In genomic region chr5:33381243-33381642, GRCh38 we compare ENCODE assay signal across 22 cellular contexts. TPM values are rescaled to one million over a fixed set of nuclear protein-coding genes. Genes with fewer than 3 reads are reported as not detected.
DNase-seq lines count a peak whose midpoint lies in the region; FAIRE-seq and TF ChIP-seq lines count a peak whose summit lies in the region.
"Had no signal": no experiment of that assay in that cellular context is flagged by ENCODE, and none has a peak within 500 bp of the region (broad histone marks: within the 10 kb centered on the region; RNA-seq: fewer than 3 reads in every experiment).

No MANE protein-coding gene starts in this region.

- TF ChIP-seq CTCF in H1 (IDR thresholded peaks at IDR 0.05; ENCODE audit: control extremely low read depth in 1 of 3, insufficient read depth in 1 of 3, low read depth in 1 of 3, low read length in 3 of 3) = no peak

- DNase-seq in HPDE6-E6E7 (ENCODE audit: extremely low spot score) (peak; percentile 28), H1 (ENCODE audit: low read depth in 1 of 2, low spot score in 2 of 2) (no peak), mesendoderm (no peak), GM12892 (ENCODE audit: insufficient read length) (no peak), NCI-H2171 treated with DMSO at 0.1 percent for 48 hours (lab: John Stamatoyannopoulos, UW) (no peak), cardiac septum (ENCODE audit: low spot score) (no peak)
- DNase-seq: 8988T; Calu3; CD8-positive, alpha-beta T cell; DND-41; EL; GOT3; H9; IMR-90 had no signal

- H3K27me3 ChIP-seq in ACC112 (ENCODE audit: insufficient read depth, low read length) (no peaks in the 10 kb centered on the region), H1 (replicated peaks in 1 of 4; ENCODE audit: control insufficient read depth in 3 of 4, extremely low read depth in 1 of 4, insufficient read depth in 3 of 4, low read length in 3 of 4) (no peaks in the 10 kb centered on the region), mesendoderm (ENCODE audit: insufficient read depth, low read length, poor library complexity) (no peaks in the 10 kb centered on the region)
- H3K27me3 ChIP-seq: BLaER1 treated with 17β-estradiol and CSF1 and Interleukin-3, amounts not matched to agents 10 nM and 100 nM had no signal

- CTCF ChIA-PET in H1 (lab: Charles Lee; ENCODE audit: partially characterized antibody) = interaction anchor here (0.6 to 1.4 kb wide), 3 partner anchors 10 to 446 kb away, joined by 3 read pairs; no protein-coding TSS in a partner anchor

- intact Hi-C loops in cardiac septum (cut with DNase I) = no loop called here

- POLR2A ChIA-PET in H1 (lab: Charles Lee; ENCODE audit: partially characterized antibody) = no interaction called here

- no peak overlapping the region for H2BK20ac ChIP-seq in H1 (ENCODE audit: low read length)

- no peak overlapping the region for H4K91ac ChIP-seq in H1 (replicated peaks; ENCODE audit: insufficient read length, low read length)

- no peak overlapping the region for H2BK15ac ChIP-seq in H1 (ENCODE audit: low read length)
- H2BK15ac ChIP-seq in mesendoderm (replicated peaks; ENCODE audit: low read depth) = no peak overlapping the region

- no peak overlapping the region for H3K56ac ChIP-seq in H1 (replicated peaks; ENCODE audit: insufficient read length, low read depth, low read length)
- H3K56ac ChIP-seq in mesendoderm (ENCODE audit: low read length) = no peak overlapping the region

- H3K4me1 ChIP-seq in ACC112 (ENCODE audit: control insufficient read depth, insufficient read depth, low read length, unreplicated experiment) = no peaks in the 10 kb centered on the region
- H3K4me1 ChIP-seq in H1 (replicated peaks in 1 of 4; ENCODE audit: control insufficient read depth in 3 of 4, insufficient read depth in 4 of 4, low read length in 3 of 4) = no peaks in the 10 kb centered on the region
- H3K4me1 ChIP-seq in mesendoderm (ENCODE audit: control insufficient read depth, low read depth, low read length) = no peaks in the 10 kb centered on the region
- H3K4me1 ChIP-seq: BLaER1 treated with 17β-estradiol and CSF1 and Interleukin-3, amounts not matched to agents 10 nM and 100 nM had no signal

- TF ChIP-seq POLR2A in H1 (IDR thresholded peaks at IDR 0.05; ENCODE audit: control extremely low read depth in 1 of 2, low read depth in 2 of 2, low read length in 2 of 2) = no peak
- TF ChIP-seq POLR2A in GM12892 (IDR thresholded peaks at IDR 0.05; ENCODE audit: low read depth, low read length) = no peak

- no peak overlapping the region for H3K14ac ChIP-seq in H1 (ENCODE audit: insufficient read length)

- no peaks in the 10 kb centered on the region for H3K79me1 ChIP-seq in H1 (ENCODE audit: low read depth, low read length)
- no peaks in the 10 kb centered on the region for H3K79me1 ChIP-seq in mesendoderm (ENCODE audit: low read length)

- TF ChIP-seq RAD21 in H1 (IDR thresholded peaks at IDR 0.05 in 1 of 2, conservative IDR thresholded peaks at IDR 0.05 in 1 of 2; ENCODE audit: low read depth in 2 of 2, low read length in 2 of 2) = no peak

- H2BK5ac ChIP-seq in H1 (ENCODE audit: low read depth, low read length) (no peak overlapping the region), mesendoderm (ENCODE audit: low read length) (no peak overlapping the region)

- H2BK120ac ChIP-seq in H1 (replicated peaks; ENCODE audit: low read depth, low read length) = no peak overlapping the region
- H2BK120ac ChIP-seq in mesendoderm (ENCODE audit: low read depth, low read length) = no peak overlapping the region

- H3K4me2 ChIP-seq in H1 (ENCODE audit: insufficient read depth in 1 of 2, low read depth in 2 of 2, low read length in 2 of 2) = no peak overlapping the region
- H3K4me2 ChIP-seq in mesendoderm (ENCODE audit: low read length) = no peak overlapping the region
- H3K4me2 ChIP-seq: BLaER1 treated with 17β-estradiol and CSF1 and Interleukin-3, amounts not matched to agents 10 nM and 100 nM had no signal

- no peak overlapping the region for H2BK12ac ChIP-seq in H1 (ENCODE audit: low read depth, low read length)

- H4K5ac ChIP-seq in H1 (ENCODE audit: insufficient read length, low read depth, low read length) (no peak overlapping the region), mesendoderm (ENCODE audit: low read length) (no peak overlapping the region)

- H3K4me3 ChIP-seq in ACC112 (ENCODE audit: low read depth, low read length) (no peak overlapping the region), H1 (ENCODE audit: extremely low read depth in 1 of 4, insufficient read depth in 2 of 4, low read depth in 3 of 4, low read length in 4 of 4) (no peak overlapping the region), mesendoderm (ENCODE audit: low read length) (no peak overlapping the region)
- H3K4me3 ChIP-seq: BLaER1 treated with 17β-estradiol and CSF1 and Interleukin-3, amounts not matched to agents 10 nM and 100 nM; K562 had no signal

- 94% methylated on average over 1 of the region's 1 CpG; no CpG with 5 or more reads in 1 of the 2 experiments for WGBS in H1 (ENCODE audit: extremely low coverage in 1 of 2, insufficient coverage in 1 of 2, insufficient read length in 1 of 2, insufficient replicate concordance in 2 of 2, low coverage in 1 of 2, low lambda C conversion rate in 2 of 2, missing lambda C conversion rate in 1 of 2), 2 experiments
- no CpG with 5 or more reads among the region's 1 CpG for WGBS in mesendoderm (ENCODE audit: extremely low coverage, insufficient coverage, low lambda C conversion rate)

- no peak overlapping the region for H4K8ac ChIP-seq in H1 (ENCODE audit: extremely low read depth, insufficient read depth, low read length)
- H4K8ac ChIP-seq in mesendoderm (ENCODE audit: low read depth, low read length) = peak overlapping the region; percentile 41

- H2AFZ ChIP-seq in ACC112 (ENCODE audit: low read length, unreplicated experiment) = peak overlapping the region; percentile 7
- no peak overlapping the region for H2AFZ ChIP-seq in H1 (ENCODE audit: low read length)

- no peak overlapping the region for H3K4ac ChIP-seq in H1 (replicated peaks; ENCODE audit: insufficient read length, low read depth, low read length)
- no peak overlapping the region for H3K4ac ChIP-seq in mesendoderm (ENCODE audit: low read depth, low read length)

- peak; percentile 28 for FAIRE-seq in H1 (lab: Jason Lieb, UNC)
- no peak for FAIRE-seq in GM12892 (lab: Jason Lieb, UNC)
- FAIRE-seq: G401.6, GM12891, GM18507, HTR-8/SVneo, K562 had no signal

- TF ChIP-seq EP300 in H1 (IDR thresholded peaks at IDR 0.05; ENCODE audit: borderline replicate concordance in 1 of 2, low read depth in 2 of 2, low read length in 2 of 2) = no peak

- H3K23ac ChIP-seq in H1 (ENCODE audit: insufficient read length) (no peak overlapping the region), mesendoderm (ENCODE audit: low read length) (no peak overlapping the region)

- H3K18ac ChIP-seq in H1 (ENCODE audit: extremely low read depth, low read length) (no peak overlapping the region), mesendoderm (ENCODE audit: low read length) (no peak overlapping the region)

- H3K79me2 ChIP-seq in ACC112 (ENCODE audit: control insufficient read depth, insufficient read depth, low read length, unreplicated experiment) (no peaks in the 10 kb centered on the region), H1 (ENCODE audit: control insufficient read depth in 1 of 2, insufficient read depth in 2 of 2, low read length in 2 of 2) (no peaks in the 10 kb centered on the region), mesendoderm (ENCODE audit: control insufficient read depth, insufficient read depth, low read length) (no peaks in the 10 kb centered on the region)

- H2AK5ac ChIP-seq in H1 (ENCODE audit: low read depth, low read length) = no peak overlapping the region
- H2AK5ac ChIP-seq in mesendoderm (ENCODE audit: low read length) = no peak overlapping the region

- no peaks in the 10 kb centered on the region for H3K23me2 ChIP-seq in H1 (ENCODE audit: low read depth, low read length)

- no peak overlapping the region for H3K9ac ChIP-seq in H1 (replicated peaks in 1 of 4; ENCODE audit: extremely low read depth in 1 of 4, low read depth in 3 of 4, low read length in 3 of 4)
- no peak overlapping the region for H3K9ac ChIP-seq in mesendoderm (ENCODE audit: low read length)
- H3K9ac ChIP-seq: BLaER1 treated with 17β-estradiol and CSF1 and Interleukin-3, amounts not matched to agents 10 nM and 100 nM had no signal

- H3K36me3 ChIP-seq in ACC112 (ENCODE audit: insufficient read depth, low read length) = no peaks in the 10 kb centered on the region
- no peaks in the 10 kb centered on the region for H3K36me3 ChIP-seq in H1 (ENCODE audit: control insufficient read depth in 2 of 4, insufficient read depth in 4 of 4, low read length in 3 of 4)
- no peaks in the 10 kb centered on the region for H3K36me3 ChIP-seq in mesendoderm (ENCODE audit: control insufficient read depth, insufficient read depth, low read length)
- H3K36me3 ChIP-seq: BLaER1 treated with 17β-estradiol and CSF1 and Interleukin-3, amounts not matched to agents 10 nM and 100 nM had no signal

- no peak overlapping the region for H3K27ac ChIP-seq in ACC112 (ENCODE audit: low read depth, low read length)
- no peak overlapping the region for H3K27ac ChIP-seq in H1 (ENCODE audit: low read depth, low read length)
- no peak overlapping the region for H3K27ac ChIP-seq in mesendoderm (ENCODE audit: low read depth, low read length)
- H3K27ac ChIP-seq: BLaER1 treated with 17β-estradiol and CSF1 and Interleukin-3, amounts not matched to agents 10 nM and 100 nM; HL-60 had no signal

- H3K9me3 ChIP-seq in H1 (ENCODE audit: insufficient read depth in 2 of 2, low read depth in 1 of 2, low read length in 1 of 2) = peaks cover 8 to 16% of the 10 kb centered on the region in 2 experiments; a peak in 3 of 4 replicates

- H4K20me1 ChIP-seq in H1 (replicated peaks in 1 of 2; ENCODE audit: control insufficient read depth in 1 of 2, insufficient read depth in 2 of 2, low read length in 2 of 2) = no peaks in the 10 kb centered on the region
- H4K20me1 ChIP-seq: BLaER1 treated with 17β-estradiol and CSF1 and Interleukin-3, amounts not matched to agents 10 nM and 100 nM had no signal

TF ChIP-seq in H1, 55 proteins besides CTCF, POLR2A, EP300 and RAD21 (continues in another document):
- TF ChIP-seq TEAD4 (IDR thresholded peaks at IDR 0.05; ENCODE audit: low read depth, low read length) = no peak
- TF ChIP-seq ASH2L (IDR thresholded peaks at IDR 0.05; ENCODE audit: low read length) = no peak
- TF ChIP-seq NRF1 (IDR thresholded peaks at IDR 0.05; ENCODE audit: low read depth, low read length) = no peak
- TF ChIP-seq FOSL1 (IDR thresholded peaks at IDR 0.05; ENCODE audit: insufficient read depth, low read depth, low read length) = no peak

RNA-seq across cellular contexts. Expression of gene TARS1, which starts 59.5 kb away (rescaled TPM):
- total RNA-seq in H1 (2021; fragmentation: NEBNext Ultra II Directional; extraction: Animal tissue kit (Norgen Biotek cat#: 25700)) = 445 TPM in 2 replicates
- 68.2 and 94.4 TPM in 2 replicates for polyA plus RNA-seq in H1 (2011; rRNA removed)
- 178 TPM for polyA plus RNA-seq in H1 (2011; cell fraction: cytosol; rRNA removed)
- polyA plus RNA-seq in H1 (2011; cell fraction: nucleus; rRNA removed) = 83.3 TPM
- 228 to 439 TPM (median 275 TPM) in 4 replicates for polyA plus RNA-seq in H1 (2012, experiment 1 of 2)
- 39.4 TPM for polyA plus RNA-seq in H1 (2012, experiment 2 of 2)
- 374 TPM for polyA plus RNA-seq in H1 (2013, experiment 1 of 2)
- polyA plus RNA-seq in H1 (2013, experiment 2 of 2) = 374 TPM
- polyA minus RNA-seq in H1 (2011; rRNA and poly(A)+ RNA removed) = 216 and 217 TPM in 2 replicates
- polyA minus RNA-seq in H1 (2011; cell fraction: cytosol; rRNA and poly(A)+ RNA removed) = 142 TPM
- polyA minus RNA-seq in H1 (2011; cell fraction: nucleus; rRNA and poly(A)+ RNA removed) = 125 TPM
- 456 TPM for polyA plus RNA-seq in mesendoderm (2013, experiment 1 of 2)
- 458 TPM for polyA plus RNA-seq in mesendoderm (2013, experiment 2 of 2)
- polyA plus RNA-seq in GM12892 (2012; ENCODE audit: missing spikeins) = 135 TPM
- total RNA-seq in cardiac septum = 58.7 TPM
